Comparison of ENCODE assay signal across 18 cellular contexts in the genomic region with DNA sequence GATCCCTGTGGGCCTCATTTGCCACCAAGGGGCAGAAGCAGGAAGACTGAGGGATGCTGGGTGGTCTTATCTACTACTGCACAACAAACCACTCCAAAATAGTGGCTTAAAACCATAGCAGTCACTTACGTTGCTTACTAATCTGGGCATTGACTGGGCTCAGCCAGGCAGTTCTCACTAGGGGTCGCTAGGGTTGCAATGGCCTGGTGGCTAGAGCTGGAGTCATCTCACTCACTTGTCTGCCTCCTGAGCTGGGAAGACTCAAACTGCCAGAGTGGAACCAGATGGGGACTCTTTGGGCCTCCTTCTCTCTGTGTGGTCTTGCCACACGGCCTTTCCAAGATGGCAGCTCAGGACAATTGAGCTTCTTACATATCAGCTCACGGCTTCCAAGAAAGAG.
DNase-seq lines count a peak whose midpoint lies in the region; ATAC-seq, FAIRE-seq and TF ChIP-seq lines count a peak whose summit lies in the region.
"Had no signal": no experiment of that assay in that cellular context is flagged by ENCODE, and none has a peak within 500 bp of the region (broad histone marks: within the 10 kb centered on the region; RNA-seq: fewer than 3 reads in every experiment).

No MANE protein-coding gene starts in this region.

- H3K9me3 Mint-ChIP-seq in stimulated activated memory B cell treated with anti-CD40 and anti-IgM and Interleukin-4, amounts not matched to agents 10 μg/mL and 1 μg/mL and 100 μg/mL, for 72 hours = peaks cover 11% of the 10 kb centered on the region

- H3K36me3 Mint-ChIP-seq in stimulated activated memory B cell treated with anti-CD40 and anti-IgM and Interleukin-4, amounts not matched to agents 10 μg/mL and 1 μg/mL and 100 μg/mL, for 72 hours = peaks cover 9% of the 10 kb centered on the region
- H3K36me3 Mint-ChIP-seq: activated naive CD4-positive, alpha-beta T cell treated with anti-CD3 and anti-CD28 coated beads, Interleukin-2, amount 10 ng/mL, durations not matched to agents 7 days and 5 days had no signal

- H3K4me1 ChIP-seq in kidney (ENCODE audit: control insufficient read depth in 1 of 2, insufficient read depth in 1 of 2, low read depth in 1 of 2, low read length in 2 of 2) = no peaks in the 10 kb centered on the region

- H3K27ac ChIP-seq in kidney (ENCODE audit: low read depth in 2 of 2, low read length in 2 of 2) = no peak overlapping the region
- H3K27ac ChIP-seq: neutrophil had no signal

- no peak overlapping the region for H3K9ac ChIP-seq in kidney (ENCODE audit: low read length in 2 of 2)

- no peaks in the 10 kb centered on the region for H3K36me3 ChIP-seq in kidney (ENCODE audit: control insufficient read depth in 1 of 2, insufficient read depth in 2 of 2, low read length in 2 of 2)
- H3K36me3 ChIP-seq: neutrophil had no signal

- TF ChIP-seq CTCF in WI38 (IDR thresholded peaks at IDR 0.05; ENCODE audit: low read depth, low read length) = 0 out of 2 replicates have a peak, but pooled peaks have one; percentile 4
- peak; percentile 4 for TF ChIP-seq CTCF in kidney (IDR thresholded peaks at IDR 0.05; ENCODE audit: borderline replicate concordance, extremely low read depth, insufficient read depth)

- CTCF ChIA-PET in HEK293T (lab: Yijun Ruan, JAX) = interaction anchor here (0.6 to 0.8 kb wide), 2 partner anchors 135 to 230 kb away, joined by 3 to 5 read pairs; no protein-coding TSS in a partner anchor

- no peak overlapping the region for H3K27ac Mint-ChIP-seq in stimulated activated memory B cell treated with anti-CD40 and anti-IgM and Interleukin-4, amounts not matched to agents 10 μg/mL and 1 μg/mL and 100 μg/mL, for 72 hours
- H3K27ac Mint-ChIP-seq: activated naive CD4-positive, alpha-beta T cell treated with anti-CD3 and anti-CD28 coated beads, Interleukin-2, amount 10 ng/mL, durations not matched to agents 7 days and 5 days; CD8-positive, alpha-beta T cell; dendritic cell treated with granulocyte-macrophage colony-stimulating factor and Interleukin-4, amounts not matched to agents 40 ng/mL and 50 ng/mL, for 4 days; HFFc6 had no signal

- intact Hi-C loops in kidney (cut with DNase I) = no loop called here

- H3K9me3 ChIP-seq in kidney (ENCODE audit: control insufficient read depth in 1 of 2, low read length in 2 of 2) = no peaks in the 10 kb centered on the region
- H3K9me3 ChIP-seq: neutrophil had no signal

- no peaks in the 10 kb centered on the region for H3K27me3 Mint-ChIP-seq in stimulated activated memory B cell treated with anti-CD40 and anti-IgM and Interleukin-4, amounts not matched to agents 10 μg/mL and 1 μg/mL and 100 μg/mL, for 72 hours
- H3K27me3 Mint-ChIP-seq: dendritic cell treated with granulocyte-macrophage colony-stimulating factor and Interleukin-4, amounts not matched to agents 40 ng/mL and 50 ng/mL, for 4 days had no signal

- POLR2A ChIA-PET in HEK293T (lab: Yijun Ruan, JAX) = no interaction called here

- H3K4me3 ChIP-seq in WI38 (ENCODE audit: low read depth, low read length) (no peak overlapping the region), kidney (ENCODE audit: low read length in 2 of 2) (no peak overlapping the region)

- peak; percentile 9 for DNase-seq in Ammon's horn (ENCODE audit: low spot score)
- peak; percentile 24 for DNase-seq in HEK293T (ENCODE audit: extremely low spot score)
- no peak for DNase-seq in kidney
- DNase-seq in UCSD-AML1 (lab: John Stamatoyannopoulos, UW; ENCODE audit: unreplicated experiment) = no peak
- DNase-seq in NK-92 treated with Interleukin-12 subunit alpha and Interleukin-12 subunit beta, amount 100 ng/mL, for 24 hours (lab: John Stamatoyannopoulos, UW) = no peak
- no peak for DNase-seq in NCI-H2227 treated with DMSO at 0.1 percent for 48 hours (lab: John Stamatoyannopoulos, UW)
- DNase-seq: activated naive CD4-positive, alpha-beta T cell treated with anti-CD3 and anti-CD28 coated beads, Interleukin-2, amount 10 ng/mL, durations not matched to agents 7 days and 5 days; CD8-positive, alpha-beta T cell; EL; HFFc6; NCI-H2171 treated with DMSO at 0.1 percent for 48 hours; right cardiac atrium; SHP77 had no signal

- no peak overlapping the region for H3K4me3 Mint-ChIP-seq in stimulated activated memory B cell treated with anti-CD40 and anti-IgM and Interleukin-4, amounts not matched to agents 10 μg/mL and 1 μg/mL and 100 μg/mL, for 72 hours
- H3K4me3 Mint-ChIP-seq: activated naive CD4-positive, alpha-beta T cell treated with anti-CD3 and anti-CD28 coated beads, Interleukin-2, amount 10 ng/mL, durations not matched to agents 7 days and 5 days; CD8-positive, alpha-beta T cell; dendritic cell treated with granulocyte-macrophage colony-stimulating factor and Interleukin-4, amounts not matched to agents 40 ng/mL and 50 ng/mL, for 4 days; HFFc6 had no signal

- ATAC-seq in stimulated activated memory B cell treated with anti-CD40 and anti-IgM and Interleukin-4, amounts not matched to agents 10 μg/mL and 1 μg/mL and 100 μg/mL, for 72 hours = no peak
- ATAC-seq: CD8-positive, alpha-beta T cell; right cardiac atrium had no signal

- FAIRE-seq in kidney (lab: Jason Lieb, UNC) = no peak
- FAIRE-seq: keratinocyte had no signal

- no peaks in the 10 kb centered on the region for H3K4me1 Mint-ChIP-seq in stimulated activated memory B cell treated with anti-CD40 and anti-IgM and Interleukin-4, amounts not matched to agents 10 μg/mL and 1 μg/mL and 100 μg/mL, for 72 hours
- H3K4me1 Mint-ChIP-seq: activated naive CD4-positive, alpha-beta T cell treated with anti-CD3 and anti-CD28 coated beads, Interleukin-2, amount 10 ng/mL, durations not matched to agents 7 days and 5 days had no signal

TF ChIP-seq in HEK293T, 16 proteins besides CTCF, POLR2A, EP300 and RAD21:
- TF ChIP-seq CTBP1 (IDR thresholded peaks at IDR 0.05; ENCODE audit: borderline replicate concordance) (no peak), LEF1 (IDR thresholded peaks at IDR 0.05; ENCODE audit: borderline replicate concordance) (no peak), BHLHE40 (IDR thresholded peaks at IDR 0.05; ENCODE audit: borderline replicate concordance) (no peak), TARDBP (IDR thresholded peaks at IDR 0.05) (no peak)
- TF ChIP-seq, protein P1, sequence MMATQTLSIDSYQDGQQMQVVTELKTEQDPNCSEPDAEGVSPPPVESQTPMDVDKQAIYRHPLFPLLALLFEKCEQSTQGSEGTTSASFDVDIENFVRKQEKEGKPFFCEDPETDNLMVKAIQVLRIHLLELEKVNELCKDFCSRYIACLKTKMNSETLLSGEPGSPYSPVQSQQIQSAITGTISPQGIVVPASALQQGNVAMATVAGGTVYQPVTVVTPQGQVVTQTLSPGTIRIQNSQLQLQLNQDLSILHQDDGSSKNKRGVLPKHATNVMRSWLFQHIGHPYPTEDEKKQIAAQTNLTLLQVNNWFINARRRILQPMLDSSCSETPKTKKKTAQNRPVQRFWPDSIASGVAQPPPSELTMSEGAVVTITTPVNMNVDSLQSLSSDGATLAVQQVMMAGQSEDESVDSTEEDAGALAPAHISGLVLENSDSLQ (IDR thresholded peaks at IDR 0.05) = no peak
TF ChIP-seq in HEK293T: peak in this region for 0.

Comparison
In these comparisons a context has a peak if more than half of its experiments do, and no peak if none do; other contexts are left out.
1. DNase-seq: peak in Ammon's horn (single experiment) and HEK293T (single experiment); none in kidney (single experiment), UCSD-AML1 (single experiment), NK-92 treated with Interleukin-12 subunit alpha and Interleukin-12 subunit beta, amount 100 ng/mL, for 24 hours (single experiment) and NCI-H2227 treated with DMSO at 0.1 percent for 48 hours (single experiment).